8 cellular contexts compared by ENCODE assay signal in genomic region chr5:93915142-93915553, GRCh38.
DNase-seq lines count a peak whose midpoint lies in the region; ATAC-seq and TF ChIP-seq lines count a peak whose summit lies in the region.

No MANE protein-coding gene starts in this region.

- CTCF ChIA-PET in OCI-LY7 (lab: Charles Lee; ENCODE audit: unreplicated experiment), result no interaction called here

- H3K27ac ChIP-seq in OCI-LY7 (ENCODE audit: low read depth, low read length, poor library complexity, severe bottlenecking) (no peak overlapping the region), ovary (no peak overlapping the region)

- no peaks in the 10 kb centered on the region for H3K36me3 Mint-ChIP-seq in endothelial cell (ENCODE audit: low read depth, unreplicated experiment)

- no peaks in the 10 kb centered on the region for H3K27me3 Mint-ChIP-seq in endothelial cell (ENCODE audit: unreplicated experiment)

- no peak overlapping the region for H3K4me2 ChIP-seq in OCI-LY7 (ENCODE audit: low read length)

- H3K27me3 ChIP-seq in ovary, result no peaks in the 10 kb centered on the region

- H3K4me1 ChIP-seq in OCI-LY7 (ENCODE audit: insufficient read depth, low read length, poor library complexity, severe bottlenecking), result no peaks in the 10 kb centered on the region
- no peaks in the 10 kb centered on the region for H3K4me1 ChIP-seq in ovary (ENCODE audit: insufficient read depth)

- peak; percentile 20 for TF ChIP-seq CTCF in HFF-Myc (IDR thresholded peaks at IDR 0.05; ENCODE audit: low read depth, low read length, missing control alignments)
- TF ChIP-seq CTCF in OCI-LY7 (conservative IDR thresholded peaks at IDR 0.05; ENCODE audit: low read length), result peak; percentile 85
- peak; percentile 68 for TF ChIP-seq CTCF in endothelial cell (IDR thresholded peaks at IDR 0.05; ENCODE audit: unreplicated experiment)
- peak in 2 of 3 donors; percentile 31 to 43 for TF ChIP-seq CTCF in ovary (IDR thresholded peaks at IDR 0.05)

- no peak overlapping the region for H2AFZ ChIP-seq in OCI-LY7 (ENCODE audit: low read length)

- H3K9me3 Mint-ChIP-seq in endothelial cell (ENCODE audit: unreplicated experiment), result no peaks in the 10 kb centered on the region

- TF ChIP-seq EP300 in ovary (IDR thresholded peaks at IDR 0.05), result no peak

- no peaks in the 10 kb centered on the region for H3K9me2 ChIP-seq in OCI-LY7 (ENCODE audit: insufficient read depth, low read length)

- no peaks in the 10 kb centered on the region for H3K4me1 Mint-ChIP-seq in endothelial cell (ENCODE audit: unreplicated experiment)

- no TSS peak for BruUV-seq in OCI-LY7 (replicated peaks; lab: Mats Ljungman, UMichigan)

- POLR2A ChIA-PET in OCI-LY7 (lab: Charles Lee), result no interaction called here

- 0 out of 2 replicates have a peak, but pooled peaks cover 4% of the 10 kb centered on the region for H4K20me1 ChIP-seq in OCI-LY7 (ENCODE audit: insufficient read depth, low read length)

- H3K4me3 ChIP-seq in HFF-Myc (replicated peaks; ENCODE audit: low read depth, low read length) (no peak overlapping the region), OCI-LY7 (ENCODE audit: low read depth, low read length, poor library complexity, severe bottlenecking) (no peak overlapping the region), ovary (no peak overlapping the region)

- intact Hi-C loops in OCI-LY7 (cut with micrococcal nuclease; ENCODE audit: unreplicated experiment) (loop anchor here (5.0 kb wide), 1 partner anchor 333 kb away; the partner anchor contains the start of genes NR2F1 and NR2F1-AS1), ovary (cut with DNase I) (no loop called here)

- no peak for ATAC-seq in GM19035 (IDR thresholded peaks at IDR 0.05; ENCODE audit: unreplicated experiment)

- DNase-seq in SIG-M5 treated with dmso at 0.1 percent for 504 hours (lab: John Stamatoyannopoulos, UW; ENCODE audit: unreplicated experiment) (peak; percentile 49), SIG-M5 (lab: John Stamatoyannopoulos, UW) (no peak), HFF-Myc (ENCODE audit: extremely low read depth, low read depth) (peak; percentile 24), OCI-LY7 (ENCODE audit: low spot score) (peak; percentile 60), endothelial cell (ENCODE audit: low spot score) (no peak), ovary (no peak), NCI-H1048 (lab: John Stamatoyannopoulos, UW) (no peak)

- no peak overlapping the region for H3K27ac Mint-ChIP-seq in endothelial cell (ENCODE audit: unreplicated experiment)

- H3K36me3 ChIP-seq in OCI-LY7 (ENCODE audit: insufficient read depth, low read length) (no peaks in the 10 kb centered on the region), ovary (no peaks in the 10 kb centered on the region)

- TF ChIP-seq POLR2A in ovary (IDR thresholded peaks at IDR 0.05), result no peak

- no peaks in the 10 kb centered on the region for H3K9me3 ChIP-seq in OCI-LY7 (ENCODE audit: low read length)
- no peaks in the 10 kb centered on the region for H3K9me3 ChIP-seq in ovary

- H3K4me3 Mint-ChIP-seq in endothelial cell (ENCODE audit: unreplicated experiment), result no peak overlapping the region

- H3K79me2 ChIP-seq in OCI-LY7 (ENCODE audit: insufficient read depth, low read depth, low read length), result no peaks in the 10 kb centered on the region

Comparison
In these comparisons a context has a peak if more than half of its experiments do, and no peak if none do; other contexts are left out.
1. DNase-seq: peak in SIG-M5 treated with dmso at 0.1 percent for 504 hours (single experiment), HFF-Myc (single experiment) and OCI-LY7 (single experiment); none in SIG-M5 (single experiment), endothelial cell (single experiment), ovary (0 of 5) and NCI-H1048 (single experiment).
2. CTCF ChIP-seq: peak in every context shown above with its lines; median percentile 85 in OCI-LY7; 68 in endothelial cell; 37 in ovary; 20 in HFF-Myc.